8 cellular contexts compared by ENCODE assay signal in the genomic region with DNA sequence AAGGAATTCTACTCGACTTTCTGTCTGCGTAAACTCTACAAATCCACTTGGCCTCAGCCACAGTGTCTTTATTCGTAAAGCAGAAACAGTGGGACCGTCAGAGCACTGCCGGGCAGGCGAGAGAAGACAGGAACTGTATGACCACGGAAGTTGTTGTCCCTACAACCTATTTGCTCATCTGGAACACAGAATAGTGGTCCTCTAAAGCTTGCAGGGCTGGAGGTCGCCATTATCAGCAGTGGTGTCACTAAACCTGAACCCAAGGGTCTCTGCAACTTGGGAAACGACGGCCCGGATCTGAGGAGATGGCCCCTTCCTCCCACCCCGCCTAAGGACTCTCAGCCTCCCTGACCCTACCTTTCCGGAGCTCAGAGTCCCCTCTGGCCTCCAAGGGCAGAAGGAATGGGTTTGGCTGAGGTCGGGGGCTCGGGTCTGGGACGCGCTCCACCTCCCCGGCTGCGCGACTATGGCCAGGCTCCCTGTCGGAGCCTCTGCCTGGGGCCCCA. TPM values are rescaled to one million over a fixed set of nuclear protein-coding genes. Genes with fewer than 3 reads are reported as not detected.
DNase-seq lines count a peak whose midpoint lies in the region; ATAC-seq and TF ChIP-seq lines count a peak whose summit lies in the region.

No MANE protein-coding gene starts in this region.

- TF ChIP-seq CTCF in GM12875 (IDR thresholded peaks at IDR 0.05; ENCODE audit: borderline replicate concordance, insufficient read depth, low read depth, low read length) (no peak), HL-60 (IDR thresholded peaks at IDR 0.05; ENCODE audit: insufficient read depth, low read length) (no peak)

- H3K36me3 ChIP-seq in adipocyte (ENCODE audit: control insufficient read depth, insufficient read depth, low read length, severe bottlenecking) = no peaks in the 10 kb centered on the region
- 0 out of 2 replicates have a peak, but pooled peaks cover 6% of the 10 kb centered on the region for H3K36me3 ChIP-seq in iPS DF 6.9 (ENCODE audit: control insufficient read depth, insufficient read depth, low read length)
- H3K36me3 ChIP-seq in skeletal muscle tissue (ENCODE audit: control insufficient read depth in 3 of 3, insufficient read depth in 3 of 3, low read length in 3 of 3) = peaks cover 2 to 10% (median 3%) of the 10 kb centered on the region in 3 donors

- ATAC-seq in HG03108 (IDR thresholded peaks at IDR 0.05; ENCODE audit: unreplicated experiment) = no peak

- no peaks in the 10 kb centered on the region for H3K27me3 ChIP-seq in HL-60 (ENCODE audit: insufficient read depth, poor library complexity, severe bottlenecking)
- no peaks in the 10 kb centered on the region for H3K27me3 ChIP-seq in adipocyte (replicated peaks; ENCODE audit: control insufficient read depth, insufficient read depth, low read length)
- H3K27me3 ChIP-seq in iPS DF 6.9 (ENCODE audit: control insufficient read depth, insufficient read depth, low read length) = no peaks in the 10 kb centered on the region
- no peaks in the 10 kb centered on the region for H3K27me3 ChIP-seq in skeletal muscle tissue (ENCODE audit: control insufficient read depth in 3 of 3, insufficient read depth in 3 of 3, low read length in 3 of 3)

- no CpG with 5 or more reads among the region's 21 CpGs for WGBS in iPS DF 6.9 (ENCODE audit: insufficient coverage, insufficient read length)

- H3K9me3 ChIP-seq in adipocyte (ENCODE audit: control insufficient read depth, low read length) (no peaks in the 10 kb centered on the region), iPS DF 6.9 (ENCODE audit: control insufficient read depth, insufficient read depth, low read length) (no peaks in the 10 kb centered on the region), skeletal muscle tissue (ENCODE audit: control insufficient read depth in 3 of 3, low read length in 3 of 3) (no peaks in the 10 kb centered on the region)

- peak overlapping the region; percentile 96 for H3K9ac ChIP-seq in adipocyte (ENCODE audit: low read length)
- H3K9ac ChIP-seq in skeletal muscle tissue (ENCODE audit: low read depth in 1 of 3, low read length in 3 of 3) = peak overlapping the region; percentile 94 to 99 (median 99)

- H3K4me1 ChIP-seq in adipocyte (ENCODE audit: control insufficient read depth, insufficient read depth, low read length) = peaks cover 8% of the 10 kb centered on the region
- peaks cover 2% of the 10 kb centered on the region; the same call in 1 of the 2 replicates for H3K4me1 ChIP-seq in iPS DF 6.9 (ENCODE audit: control insufficient read depth, insufficient read depth, low read length)
- peaks cover 21 to 47% (median 22%) of the 10 kb centered on the region in 3 donors for H3K4me1 ChIP-seq in skeletal muscle tissue (ENCODE audit: control insufficient read depth in 3 of 3, insufficient read depth in 3 of 3, low read length in 3 of 3)

- peak in 1 of 2 experiments; percentile 45 for DNase-seq in HL-60 (ENCODE audit: low read depth in 1 of 2, low spot score in 1 of 2)
- DNase-seq in adipocyte (ENCODE audit: low read depth) = peak; percentile 42
- DNase-seq in iPS DF 6.9 (ENCODE audit: low read depth, low spot score) = no peak
- no peak for DNase-seq in NK-92 treated with Interleukin-12 subunit alpha and Interleukin-12 subunit beta, amount 100 ng/mL, for 24 hours (lab: John Stamatoyannopoulos, UW)
- DNase-seq in NCI-H1694 treated with DMSO at 0.1 percent for 48 hours (lab: John Stamatoyannopoulos, UW) = no peak

- peak overlapping the region; percentile 90 for H3K27ac ChIP-seq in HL-60 (replicated peaks)
- H3K27ac ChIP-seq in iPS DF 6.9 (ENCODE audit: low read length) = no peak overlapping the region
- H3K27ac ChIP-seq in skeletal muscle tissue (ENCODE audit: low read depth, low read length) = peak overlapping the region; percentile 88

- peak overlapping the region; percentile 100 for H3K4me3 ChIP-seq in GM12875 (ENCODE audit: low read depth, low read length)
- H3K4me3 ChIP-seq in HL-60 (replicated peaks; ENCODE audit: insufficient read depth, low read length) = peak overlapping the region; percentile 94
- H3K4me3 ChIP-seq in adipocyte (ENCODE audit: low read length) = peak overlapping the region; percentile 99
- H3K4me3 ChIP-seq in iPS DF 6.9 (ENCODE audit: low read length) = peak overlapping the region; percentile 93
- H3K4me3 ChIP-seq in skeletal muscle tissue (ENCODE audit: low read length in 3 of 3) = peak overlapping the region; percentile 94 to 99 (median 97)

RNA-seq across cellular contexts. Expression of gene STYXL1, which starts 0.4 kb away (rescaled TPM):
- total RNA-seq in skeletal muscle tissue = 31.8 TPM

RNA-seq across cellular contexts. Expression of gene MDH2, which starts 0.5 kb away (rescaled TPM):
- 44.4 TPM for total RNA-seq in skeletal muscle tissue

RNA-seq across cellular contexts. Expression of gene TMEM120A, which starts 53.0 kb away (rescaled TPM):
- 35.5 TPM for total RNA-seq in skeletal muscle tissue
